1 cellular context compared by ENCODE assay signal in genomic region chr1:146228144-146228682, GRCh38.
A peak's percentile ranks its signal among the peaks of the same experiment; 100 is the strongest.
TF ChIP-seq lines count a peak whose summit lies in the region.

No MANE protein-coding gene starts in this region.

TF ChIP-seq in K562, 482 proteins besides CTCF, POLR2A, EP300 and RAD21:
- TF ChIP-seq, protein P1, sequence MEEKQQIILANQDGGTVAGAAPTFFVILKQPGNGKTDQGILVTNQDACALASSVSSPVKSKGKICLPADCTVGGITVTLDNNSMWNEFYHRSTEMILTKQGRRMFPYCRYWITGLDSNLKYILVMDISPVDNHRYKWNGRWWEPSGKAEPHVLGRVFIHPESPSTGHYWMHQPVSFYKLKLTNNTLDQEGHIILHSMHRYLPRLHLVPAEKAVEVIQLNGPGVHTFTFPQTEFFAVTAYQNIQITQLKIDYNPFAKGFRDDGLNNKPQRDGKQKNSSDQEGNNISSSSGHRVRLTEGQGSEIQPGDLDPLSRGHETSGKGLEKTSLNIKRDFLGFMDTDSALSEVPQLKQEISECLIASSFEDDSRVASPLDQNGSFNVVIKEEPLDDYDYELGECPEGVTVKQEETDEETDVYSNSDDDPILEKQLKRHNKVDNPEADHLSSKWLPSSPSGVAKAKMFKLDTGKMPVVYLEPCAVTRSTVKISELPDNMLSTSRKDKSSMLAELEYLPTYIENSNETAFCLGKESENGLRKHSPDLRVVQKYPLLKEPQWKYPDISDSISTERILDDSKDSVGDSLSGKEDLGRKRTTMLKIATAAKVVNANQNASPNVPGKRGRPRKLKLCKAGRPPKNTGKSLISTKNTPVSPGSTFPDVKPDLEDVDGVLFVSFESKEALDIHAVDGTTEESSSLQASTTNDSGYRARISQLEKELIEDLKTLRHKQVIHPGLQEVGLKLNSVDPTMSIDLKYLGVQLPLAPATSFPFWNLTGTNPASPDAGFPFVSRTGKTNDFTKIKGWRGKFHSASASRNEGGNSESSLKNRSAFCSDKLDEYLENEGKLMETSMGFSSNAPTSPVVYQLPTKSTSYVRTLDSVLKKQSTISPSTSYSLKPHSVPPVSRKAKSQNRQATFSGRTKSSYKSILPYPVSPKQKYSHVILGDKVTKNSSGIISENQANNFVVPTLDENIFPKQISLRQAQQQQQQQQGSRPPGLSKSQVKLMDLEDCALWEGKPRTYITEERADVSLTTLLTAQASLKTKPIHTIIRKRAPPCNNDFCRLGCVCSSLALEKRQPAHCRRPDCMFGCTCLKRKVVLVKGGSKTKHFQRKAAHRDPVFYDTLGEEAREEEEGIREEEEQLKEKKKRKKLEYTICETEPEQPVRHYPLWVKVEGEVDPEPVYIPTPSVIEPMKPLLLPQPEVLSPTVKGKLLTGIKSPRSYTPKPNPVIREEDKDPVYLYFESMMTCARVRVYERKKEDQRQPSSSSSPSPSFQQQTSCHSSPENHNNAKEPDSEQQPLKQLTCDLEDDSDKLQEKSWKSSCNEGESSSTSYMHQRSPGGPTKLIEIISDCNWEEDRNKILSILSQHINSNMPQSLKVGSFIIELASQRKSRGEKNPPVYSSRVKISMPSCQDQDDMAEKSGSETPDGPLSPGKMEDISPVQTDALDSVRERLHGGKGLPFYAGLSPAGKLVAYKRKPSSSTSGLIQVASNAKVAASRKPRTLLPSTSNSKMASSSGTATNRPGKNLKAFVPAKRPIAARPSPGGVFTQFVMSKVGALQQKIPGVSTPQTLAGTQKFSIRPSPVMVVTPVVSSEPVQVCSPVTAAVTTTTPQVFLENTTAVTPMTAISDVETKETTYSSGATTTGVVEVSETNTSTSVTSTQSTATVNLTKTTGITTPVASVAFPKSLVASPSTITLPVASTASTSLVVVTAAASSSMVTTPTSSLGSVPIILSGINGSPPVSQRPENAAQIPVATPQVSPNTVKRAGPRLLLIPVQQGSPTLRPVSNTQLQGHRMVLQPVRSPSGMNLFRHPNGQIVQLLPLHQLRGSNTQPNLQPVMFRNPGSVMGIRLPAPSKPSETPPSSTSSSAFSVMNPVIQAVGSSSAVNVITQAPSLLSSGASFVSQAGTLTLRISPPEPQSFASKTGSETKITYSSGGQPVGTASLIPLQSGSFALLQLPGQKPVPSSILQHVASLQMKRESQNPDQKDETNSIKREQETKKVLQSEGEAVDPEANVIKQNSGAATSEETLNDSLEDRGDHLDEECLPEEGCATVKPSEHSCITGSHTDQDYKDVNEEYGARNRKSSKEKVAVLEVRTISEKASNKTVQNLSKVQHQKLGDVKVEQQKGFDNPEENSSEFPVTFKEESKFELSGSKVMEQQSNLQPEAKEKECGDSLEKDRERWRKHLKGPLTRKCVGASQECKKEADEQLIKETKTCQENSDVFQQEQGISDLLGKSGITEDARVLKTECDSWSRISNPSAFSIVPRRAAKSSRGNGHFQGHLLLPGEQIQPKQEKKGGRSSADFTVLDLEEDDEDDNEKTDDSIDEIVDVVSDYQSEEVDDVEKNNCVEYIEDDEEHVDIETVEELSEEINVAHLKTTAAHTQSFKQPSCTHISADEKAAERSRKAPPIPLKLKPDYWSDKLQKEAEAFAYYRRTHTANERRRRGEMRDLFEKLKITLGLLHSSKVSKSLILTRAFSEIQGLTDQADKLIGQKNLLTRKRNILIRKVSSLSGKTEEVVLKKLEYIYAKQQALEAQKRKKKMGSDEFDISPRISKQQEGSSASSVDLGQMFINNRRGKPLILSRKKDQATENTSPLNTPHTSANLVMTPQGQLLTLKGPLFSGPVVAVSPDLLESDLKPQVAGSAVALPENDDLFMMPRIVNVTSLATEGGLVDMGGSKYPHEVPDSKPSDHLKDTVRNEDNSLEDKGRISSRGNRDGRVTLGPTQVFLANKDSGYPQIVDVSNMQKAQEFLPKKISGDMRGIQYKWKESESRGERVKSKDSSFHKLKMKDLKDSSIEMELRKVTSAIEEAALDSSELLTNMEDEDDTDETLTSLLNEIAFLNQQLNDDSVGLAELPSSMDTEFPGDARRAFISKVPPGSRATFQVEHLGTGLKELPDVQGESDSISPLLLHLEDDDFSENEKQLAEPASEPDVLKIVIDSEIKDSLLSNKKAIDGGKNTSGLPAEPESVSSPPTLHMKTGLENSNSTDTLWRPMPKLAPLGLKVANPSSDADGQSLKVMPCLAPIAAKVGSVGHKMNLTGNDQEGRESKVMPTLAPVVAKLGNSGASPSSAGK (IDR thresholded peaks at IDR 0.05), result peak; percentile 19; the same call in 1 of the 2 replicates
